ENCODE assay signal across 9 cellular contexts in the genomic region with DNA sequence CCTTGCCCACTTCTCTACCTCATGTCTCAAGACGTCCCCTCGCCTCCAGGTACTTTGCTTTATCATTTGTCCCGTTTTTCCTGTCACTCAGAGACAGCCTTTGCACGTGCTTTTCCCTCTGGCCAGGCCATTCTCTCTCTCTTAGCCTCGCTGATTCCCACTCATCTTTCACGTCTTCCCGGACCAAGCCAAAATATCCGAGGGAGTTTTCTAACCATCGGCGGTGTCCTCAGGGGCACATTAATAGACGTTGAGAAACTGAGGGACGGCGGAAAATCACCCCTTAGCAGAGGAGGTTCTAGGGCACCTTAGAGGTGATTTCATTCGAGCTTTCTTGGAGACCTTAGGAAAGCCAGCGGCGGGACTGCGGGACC. TPM values are rescaled to one million over a fixed set of nuclear protein-coding genes. Genes with fewer than 3 reads are reported as not detected.
DNase-seq lines count a peak whose midpoint lies in the region; ATAC-seq, FAIRE-seq and TF ChIP-seq lines count a peak whose summit lies in the region.
"Had no signal": no experiment of that assay in that cellular context is flagged by ENCODE, and none has a peak within 500 bp of the region (broad histone marks: within the 10 kb centered on the region; RNA-seq: fewer than 3 reads in every experiment).

No MANE protein-coding gene starts in this region.

- peak overlapping the region; percentile 95 for H3K4me2 ChIP-seq in endothelial cell of umbilical vein (ENCODE audit: insufficient read depth, low read length)

- no peak overlapping the region for H3K27ac ChIP-seq in AG04450 (ENCODE audit: low read depth, low read length)
- H3K27ac ChIP-seq in HUES64 (ENCODE audit: low read depth, low read length), result no peak overlapping the region
- H3K27ac ChIP-seq in endothelial cell of umbilical vein (ENCODE audit: insufficient read depth, low read depth, low read length), result no peak overlapping the region
- no peak overlapping the region for H3K27ac ChIP-seq in RWPE1

- ATAC-seq in omental fat pad (ENCODE audit: low FRiP score), result peak; percentile 50
- no peak for ATAC-seq in GM19023 (IDR thresholded peaks at IDR 0.05; ENCODE audit: unreplicated experiment)
- ATAC-seq: left colon had no signal

- H3K9me3 ChIP-seq in AG04450 (ENCODE audit: control insufficient read depth, insufficient read depth, low read length) (no peaks in the 10 kb centered on the region), HUES64 (ENCODE audit: insufficient read depth, low read depth, low read length) (no peaks in the 10 kb centered on the region), endothelial cell of umbilical vein (replicated peaks; ENCODE audit: control insufficient read depth, insufficient read depth, low read length) (no peaks in the 10 kb centered on the region)

- POLR2A ChIA-PET in AG04450 (lab: Yijun Ruan, JAX) (no interaction called here), endothelial cell of umbilical vein (lab: Charles Lee) (interaction anchor here (0.7 to 0.9 kb wide), 3 partner anchors 31 to 223 kb away, joined by 3 to 4 read pairs (median 3); no protein-coding TSS in a partner anchor), RWPE1 (lab: Yijun Ruan, JAX; ENCODE audit: low non-redundant PET) (no interaction called here)

- H3K4me1 ChIP-seq in HUES64 (ENCODE audit: insufficient read depth, low read length), result no peaks in the 10 kb centered on the region
- H3K4me1 ChIP-seq in endothelial cell of umbilical vein (ENCODE audit: control insufficient read depth, extremely low read depth, insufficient read depth, low read length), result peaks cover 13% of the 10 kb centered on the region

- no peaks in the 10 kb centered on the region for H4K20me1 ChIP-seq in endothelial cell of umbilical vein (replicated peaks; ENCODE audit: control insufficient read depth, extremely low read depth, insufficient read depth, low read length)

- H3K36me3 ChIP-seq in HUES64 (ENCODE audit: insufficient read depth, low read length) (no peaks in the 10 kb centered on the region), endothelial cell of umbilical vein (ENCODE audit: control insufficient read depth in 2 of 2, extremely low read depth in 1 of 2, insufficient read depth in 2 of 2, low read length in 2 of 2) (no peaks in the 10 kb centered on the region)

- H3K9ac ChIP-seq in HUES64 (ENCODE audit: low read depth, low read length) (no peak overlapping the region), endothelial cell of umbilical vein (replicated peaks; ENCODE audit: extremely low read depth, insufficient read depth, low read length) (peak overlapping the region; percentile 52)

- no peak for FAIRE-seq in endothelial cell of umbilical vein (lab: Jason Lieb, UNC)

- TF ChIP-seq POLR2A in endothelial cell of umbilical vein (IDR thresholded peaks at IDR 0.05; ENCODE audit: low read depth, low read length), result no peak

- peak overlapping the region; percentile 77 for H2AFZ ChIP-seq in endothelial cell of umbilical vein (ENCODE audit: low read depth, low read length)

- CTCF ChIA-PET in AG04450 (lab: Charles Lee), result interaction anchor here (0.7 kb wide), 1 partner anchor 155 kb away, joined by 3 read pairs; no protein-coding TSS in a partner anchor
- CTCF ChIA-PET in endothelial cell of umbilical vein (lab: Charles Lee), result interaction anchor here (0.7 to 3.6 kb wide), 9 partner anchors 17 to 155 kb away, joined by 3 to 33 read pairs (median 3); no protein-coding TSS in a partner anchor
- CTCF ChIA-PET in RWPE1 (lab: Yijun Ruan, JAX), result interaction anchor here (0.7 kb wide), 1 partner anchor 50 kb away, joined by 3 read pairs; no protein-coding TSS in a partner anchor

- dilution Hi-C loops in endothelial cell of umbilical vein (cut with MboI; ENCODE audit: extremely low pct_ligation_motif_present, low sequenced_read_pairs), result no loop called here

- H3K4me3 ChIP-seq in AG04450 (ENCODE audit: low read depth, low read length) (peak overlapping the region; percentile 64), HUES64 (ENCODE audit: low read length) (peak overlapping the region; percentile 72), endothelial cell of umbilical vein (replicated peaks in 1 of 3; ENCODE audit: insufficient read depth in 1 of 3, low read depth in 1 of 3, low read length in 3 of 3) (peak overlapping the region; percentile 39 to 71 (median 54))

- H3K9me1 ChIP-seq in endothelial cell of umbilical vein (replicated peaks; ENCODE audit: control insufficient read depth, extremely low read depth, insufficient read depth, low read length), result no peaks in the 10 kb centered on the region

- 1% methylated on average over 17 of the region's 17 CpGs for WGBS in HUES64

- BruUV-seq in endothelial cell of umbilical vein (replicated peaks; lab: Mats Ljungman, UMichigan), result TSS peak; percentile 33

- DNase-seq in AG04450 (ENCODE audit: low read depth, low spot score), result no peak
- peak; percentile 57 for DNase-seq in endothelial cell of umbilical vein (ENCODE audit: low read depth, low spot score)
- DNase-seq in omental fat pad (ENCODE audit: low spot score), result no peak
- DNase-seq in KG1 (lab: John Stamatoyannopoulos, UW), result no peak
- DNase-seq in RWPE1 (ENCODE audit: low spot score), result no peak
- DNase-seq in DMS153 treated with DMSO at 0.1 percent for 48 hours (lab: John Stamatoyannopoulos, UW; ENCODE audit: unreplicated experiment), result no peak
- DNase-seq: left colon had no signal

- H3K27me3 ChIP-seq in AG04450 (ENCODE audit: control insufficient read depth, insufficient read depth, low read length), result peaks cover 10% of the 10 kb centered on the region
- H3K27me3 ChIP-seq in HUES64 (ENCODE audit: insufficient read depth, low read length), result peaks cover 75% of the 10 kb centered on the region
- H3K27me3 ChIP-seq in endothelial cell of umbilical vein (ENCODE audit: control insufficient read depth in 2 of 2, insufficient read depth in 2 of 2, low read length in 2 of 2), result peaks cover 0 to 10% of the 10 kb centered on the region in 2 experiments

- intact Hi-C loops in endothelial cell of umbilical vein (cut with micrococcal nuclease), result loop anchor here (2.0 to 5.0 kb wide), 3 partner anchors 59 to 155 kb away; partner anchors contain the start of gene FBXL2

- H3K79me2 ChIP-seq in endothelial cell of umbilical vein (ENCODE audit: control insufficient read depth, insufficient read depth, low read length), result no peaks in the 10 kb centered on the region

- TF ChIP-seq CTCF in AG04450 (IDR thresholded peaks at IDR 0.05; ENCODE audit: low read depth, low read length) (no peak), endothelial cell of umbilical vein (IDR thresholded peaks at IDR 0.05; ENCODE audit: extremely low read depth in 1 of 2, insufficient read depth in 1 of 2, low read depth in 1 of 2, low read length in 2 of 2) (no peak), omental fat pad (IDR thresholded peaks at IDR 0.05) (no peak), RWPE1 (conservative IDR thresholded peaks at IDR 0.05; ENCODE audit: low read depth) (no peak)

TF ChIP-seq in endothelial cell of umbilical vein, 7 proteins besides CTCF, POLR2A, EP300 and RAD21:
- no peak for TF ChIP-seq JUN (IDR thresholded peaks at IDR 0.05; ENCODE audit: borderline replicate concordance, insufficient read depth, insufficient read length, low read depth)
- TF ChIP-seq FOS (IDR thresholded peaks at IDR 0.05; ENCODE audit: borderline replicate concordance, insufficient read depth, low read length), result no peak
- TF ChIP-seq GATA2 (IDR thresholded peaks at IDR 0.05; ENCODE audit: insufficient read depth, insufficient read length, low read depth, low read length), result no peak
- TF ChIP-seq EZH2 (IDR thresholded peaks at IDR 0.05; ENCODE audit: borderline replicate concordance, low read depth, low read length, severe bottlenecking), result no peak

RNA-seq across cellular contexts. Expression of gene SUSD5, which starts 0.6 kb away (rescaled TPM):
- 1.8 TPM in 2 replicates for polyA plus RNA-seq in AG04450 (2011; rRNA removed)
- 1.8 and 2.4 TPM in 2 replicates for polyA minus RNA-seq in AG04450 (2011; rRNA and poly(A)+ RNA removed)
- 2.4 TPM for polyA plus RNA-seq in HUES64 (2013, experiment 1 of 2)
- 3.2 TPM for polyA plus RNA-seq in HUES64 (2013, experiment 2 of 2)
- total RNA-seq in endothelial cell of umbilical vein, result 15.3 and 18.8 TPM in 2 replicates
- 5.5 and 7.7 TPM in 2 replicates for polyA plus RNA-seq in endothelial cell of umbilical vein
- polyA plus RNA-seq in endothelial cell of umbilical vein (2011; cell fraction: cytosol; rRNA removed), result 7.9 and 8.3 TPM in 2 replicates
- polyA plus RNA-seq in endothelial cell of umbilical vein (2011; cell fraction: nucleus; rRNA removed), result 5.2 and 6.6 TPM in 2 replicates
- 34.3 and 51.9 TPM in 2 replicates for polyA plus RNA-seq in endothelial cell of umbilical vein (2012)
- 13.7 and 19.0 TPM in 2 replicates for polyA minus RNA-seq in endothelial cell of umbilical vein
- polyA minus RNA-seq in endothelial cell of umbilical vein (2011; cell fraction: cytosol; rRNA and poly(A)+ RNA removed), result not detected
- polyA minus RNA-seq in endothelial cell of umbilical vein (2011; cell fraction: nucleus; rRNA and poly(A)+ RNA removed), result 4.7 and 5.8 TPM in 2 replicates
- total RNA-seq in omental fat pad, result 10 to 100 TPM in 2 of 4 donors, 1 to 10 TPM in 2; 2.0 to 13.5 (median 6.6) TPM

RNA-seq across cellular contexts. Expression of gene FBXL2, which starts 59.2 kb away (rescaled TPM):
- polyA plus RNA-seq in AG04450 (2011; rRNA removed) (14.4 and 14.9 TPM in 2 replicates), endothelial cell of umbilical vein (44.7 and 53.5 TPM in 2 replicates)
- polyA minus RNA-seq in AG04450 (2011; rRNA and poly(A)+ RNA removed), result 18.2 and 24.8 TPM in 2 replicates
- polyA plus RNA-seq in HUES64 (2013, experiment 1 of 2), result 1.8 TPM
- 2.9 TPM for polyA plus RNA-seq in HUES64 (2013, experiment 2 of 2)
- total RNA-seq in endothelial cell of umbilical vein (21.7 and 26.9 TPM in 2 replicates), omental fat pad (10 to 100 TPM in 1 of 4 donors, 1 to 10 TPM in 3; 6.7 to 13.5 (median 7.3) TPM)
- polyA plus RNA-seq in endothelial cell of umbilical vein (2011; cell fraction: cytosol; rRNA removed), result 28.6 and 29.5 TPM in 2 replicates
- 105 and 108 TPM in 2 replicates for polyA plus RNA-seq in endothelial cell of umbilical vein (2011; cell fraction: nucleus; rRNA removed)
- polyA plus RNA-seq in endothelial cell of umbilical vein (2012), result 14.8 and 18.6 TPM in 2 replicates
- polyA minus RNA-seq in endothelial cell of umbilical vein, result 65.1 and 70.4 TPM in 2 replicates
- 1.1 TPM for polyA minus RNA-seq in endothelial cell of umbilical vein (2011; cell fraction: cytosol; rRNA and poly(A)+ RNA removed)
- 71.1 and 100 TPM in 2 replicates for polyA minus RNA-seq in endothelial cell of umbilical vein (2011; cell fraction: nucleus; rRNA and poly(A)+ RNA removed)
